In the genomic region with DNA sequence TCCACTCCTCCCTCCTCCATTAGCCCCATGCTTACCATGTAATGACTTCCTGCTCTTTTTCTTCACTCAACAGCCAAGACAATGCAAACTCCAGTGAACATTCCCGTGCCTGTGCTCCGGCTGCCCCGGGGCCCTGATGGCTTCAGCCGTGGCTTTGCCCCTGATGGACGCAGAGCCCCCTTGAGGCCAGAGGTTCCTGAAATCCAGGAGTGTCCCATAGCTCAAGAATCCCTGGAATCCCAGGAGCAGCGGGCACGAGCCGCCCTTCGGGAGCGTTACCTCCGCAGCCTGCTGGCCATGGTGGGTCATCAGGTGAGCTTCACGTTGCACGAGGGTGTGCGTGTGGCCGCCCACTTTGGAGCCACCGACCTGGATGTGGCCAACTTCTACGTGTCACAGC, we compare ENCODE assay signal across 1 cellular context.
TF ChIP-seq lines count a peak whose summit lies in the region.

No MANE protein-coding gene starts in this region.

TF ChIP-seq in HCT116, 20 proteins besides CTCF, POLR2A, EP300 and RAD21:
- no peak for TF ChIP-seq JUND (IDR thresholded peaks at IDR 0.05)
- no peak for TF ChIP-seq CEBPB (IDR thresholded peaks at IDR 0.05; ENCODE audit: low read depth)
- TF ChIP-seq, protein P1, sequence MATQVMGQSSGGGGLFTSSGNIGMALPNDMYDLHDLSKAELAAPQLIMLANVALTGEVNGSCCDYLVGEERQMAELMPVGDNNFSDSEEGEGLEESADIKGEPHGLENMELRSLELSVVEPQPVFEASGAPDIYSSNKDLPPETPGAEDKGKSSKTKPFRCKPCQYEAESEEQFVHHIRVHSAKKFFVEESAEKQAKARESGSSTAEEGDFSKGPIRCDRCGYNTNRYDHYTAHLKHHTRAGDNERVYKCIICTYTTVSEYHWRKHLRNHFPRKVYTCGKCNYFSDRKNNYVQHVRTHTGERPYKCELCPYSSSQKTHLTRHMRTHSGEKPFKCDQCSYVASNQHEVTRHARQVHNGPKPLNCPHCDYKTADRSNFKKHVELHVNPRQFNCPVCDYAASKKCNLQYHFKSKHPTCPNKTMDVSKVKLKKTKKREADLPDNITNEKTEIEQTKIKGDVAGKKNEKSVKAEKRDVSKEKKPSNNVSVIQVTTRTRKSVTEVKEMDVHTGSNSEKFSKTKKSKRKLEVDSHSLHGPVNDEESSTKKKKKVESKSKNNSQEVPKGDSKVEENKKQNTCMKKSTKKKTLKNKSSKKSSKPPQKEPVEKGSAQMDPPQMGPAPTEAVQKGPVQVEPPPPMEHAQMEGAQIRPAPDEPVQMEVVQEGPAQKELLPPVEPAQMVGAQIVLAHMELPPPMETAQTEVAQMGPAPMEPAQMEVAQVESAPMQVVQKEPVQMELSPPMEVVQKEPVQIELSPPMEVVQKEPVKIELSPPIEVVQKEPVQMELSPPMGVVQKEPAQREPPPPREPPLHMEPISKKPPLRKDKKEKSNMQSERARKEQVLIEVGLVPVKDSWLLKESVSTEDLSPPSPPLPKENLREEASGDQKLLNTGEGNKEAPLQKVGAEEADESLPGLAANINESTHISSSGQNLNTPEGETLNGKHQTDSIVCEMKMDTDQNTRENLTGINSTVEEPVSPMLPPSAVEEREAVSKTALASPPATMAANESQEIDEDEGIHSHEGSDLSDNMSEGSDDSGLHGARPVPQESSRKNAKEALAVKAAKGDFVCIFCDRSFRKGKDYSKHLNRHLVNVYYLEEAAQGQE (IDR thresholded peaks at IDR 0.05; ENCODE audit: low read depth): no peak
- TF ChIP-seq TCF7L2 (IDR thresholded peaks at IDR 0.05; ENCODE audit: borderline replicate concordance, extremely low read depth, insufficient read depth, insufficient read length): no peak
- TF ChIP-seq YY1 (IDR thresholded peaks at IDR 0.05; ENCODE audit: extremely low read depth, insufficient replicate concordance, low read depth, low read length): no peak
- TF ChIP-seq ZNF274 (IDR thresholded peaks at IDR 0.05; ENCODE audit: low read depth, low read length): no peak
- TF ChIP-seq CBX3 (IDR thresholded peaks at IDR 0.05; ENCODE audit: low read depth): no peak
- TF ChIP-seq SRF (IDR thresholded peaks at IDR 0.05; ENCODE audit: low read depth): no peak
- no peak for TF ChIP-seq POLR2AphosphoS5 (IDR thresholded peaks at IDR 0.05; ENCODE audit: low read depth, low read length)
- no peak for TF ChIP-seq FOSL1 (IDR thresholded peaks at IDR 0.05; ENCODE audit: low read depth)
- TF ChIP-seq EZH2phosphoT487 (IDR thresholded peaks at IDR 0.05; ENCODE audit: borderline replicate concordance): no peak
- TF ChIP-seq, protein P2, sequence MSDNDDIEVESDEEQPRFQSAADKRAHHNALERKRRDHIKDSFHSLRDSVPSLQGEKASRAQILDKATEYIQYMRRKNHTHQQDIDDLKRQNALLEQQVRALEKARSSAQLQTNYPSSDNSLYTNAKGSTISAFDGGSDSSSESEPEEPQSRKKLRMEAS (IDR thresholded peaks at IDR 0.05): no peak
TF ChIP-seq in HCT116: peak in this region for 0.
